ENCODE assay signal across 8 cellular contexts in genomic region chr21:33383056-33383888, GRCh38. TPM values are rescaled to one million over a fixed set of nuclear protein-coding genes. Genes with fewer than 3 reads are reported as not detected.
DNase-seq lines count a peak whose midpoint lies in the region; ATAC-seq and TF ChIP-seq lines count a peak whose summit lies in the region.

No MANE protein-coding gene starts in this region.

- intact Hi-C loops in left ventricle myocardium superior (cut with micrococcal nuclease): no loop called here

- peak; percentile 81 for DNase-seq in RWPE2 (ENCODE audit: low spot score)
- peak; percentile 75 for DNase-seq in activated naive CD4-positive, alpha-beta T cell treated with Interleukin-2 at 50 U/mL for 16 hours
- peak; percentile 74 for DNase-seq in left ventricle myocardium superior
- DNase-seq in stimulated activated CD4-positive, alpha-beta T cell treated with anti-CD3 and anti-CD28 coated beads, Interleukin-12 subunit alpha, Interleukin-12 subunit beta, amount 100 ng/mL, for 48 hours (ENCODE audit: low read depth in 2 of 3, low spot score in 1 of 3): peak; percentile 50 to 56 (median 51)
- no peak for DNase-seq in SHP77 (lab: John Stamatoyannopoulos, UW)
- DNase-seq in GOT3 (lab: John Stamatoyannopoulos, UW): no peak

- TF ChIP-seq CTCF in RWPE2 (IDR thresholded peaks at IDR 0.05; ENCODE audit: poor library complexity, severe bottlenecking): no peak

- H3K9me3 ChIP-seq in RWPE2 (ENCODE audit: severe bottlenecking): no peaks in the 10 kb centered on the region

- H3K27me3 ChIP-seq in RWPE2 (ENCODE audit: insufficient read depth, poor library complexity, severe bottlenecking): no peaks in the 10 kb centered on the region

- peaks cover 43% of the 10 kb centered on the region for H3K4me1 ChIP-seq in RWPE2 (ENCODE audit: insufficient read depth, poor library complexity, severe bottlenecking)

- no peak overlapping the region for H3K4me3 ChIP-seq in RWPE2 (ENCODE audit: severe bottlenecking)

- no peaks in the 10 kb centered on the region for H3K36me3 ChIP-seq in RWPE2 (ENCODE audit: low read depth)

- H3K27ac ChIP-seq in RWPE2 (ENCODE audit: poor library complexity, severe bottlenecking): peak overlapping the region; percentile 94

- ATAC-seq in GM18868 (IDR thresholded peaks at IDR 0.05; ENCODE audit: unreplicated experiment) (peak; percentile 82), HG03066 (IDR thresholded peaks at IDR 0.05; ENCODE audit: low read depth, unreplicated experiment) (peak; percentile 61), RWPE2 (ENCODE audit: low read depth) (peak; percentile 73), left ventricle myocardium superior (peak; percentile 45)

RNA-seq across cellular contexts. Expression of gene IFNGR2, which starts 19.9 kb away (rescaled TPM):
- total RNA-seq in left ventricle myocardium superior: 35.1 TPM

RNA-seq across cellular contexts. Expression of gene IFNAR1, which starts 58.5 kb away (rescaled TPM):
- total RNA-seq in left ventricle myocardium superior: 23.6 TPM

Comparison
In these comparisons a context has a peak if more than half of its experiments do, and no peak if none do; other contexts are left out.
1. DNase-seq: peak in RWPE2 (single experiment), activated naive CD4-positive, alpha-beta T cell treated with Interleukin-2 at 50 U/mL for 16 hours (single experiment), left ventricle myocardium superior (single experiment) and stimulated activated CD4-positive, alpha-beta T cell treated with anti-CD3 and anti-CD28 coated beads, Interleukin-12 subunit alpha, Interleukin-12 subunit beta, amount 100 ng/mL, for 48 hours (3 of 3); none in SHP77 (0 of 2) and GOT3 (single experiment).
2. Peak in every context shown above with its lines, with median percentiles within 50 percentile points of each other: ATAC-seq.